11 cellular contexts compared by ENCODE assay signal in the genomic region with DNA sequence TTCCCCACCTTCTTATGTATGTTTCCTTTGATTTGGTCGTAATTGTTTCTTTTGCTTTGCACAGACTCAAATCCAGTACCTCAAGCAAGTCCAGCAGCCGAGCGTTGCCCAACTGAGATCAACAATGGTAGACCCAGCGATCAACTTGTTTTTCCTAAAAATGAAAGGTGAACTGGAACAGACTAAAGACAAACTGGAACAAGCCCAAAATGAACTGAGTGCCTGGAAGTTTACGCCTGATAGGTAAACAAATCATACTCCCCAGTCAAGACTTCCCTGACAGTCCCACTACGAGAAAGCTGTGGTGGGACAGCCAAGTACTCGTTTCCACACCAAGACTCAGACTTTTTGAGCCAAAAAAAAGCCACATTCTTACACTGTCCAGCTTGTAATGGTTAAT. TPM values are rescaled to one million over a fixed set of nuclear protein-coding genes. Genes with fewer than 3 reads are reported as not detected.
"Had no signal": no experiment of that assay in that cellular context is flagged by ENCODE, and none has a peak within 500 bp of the region (broad histone marks: within the 10 kb centered on the region; RNA-seq: fewer than 3 reads in every experiment).

No MANE protein-coding gene starts in this region.

RNA-seq across cellular contexts. Expression of gene PNLDC1, which starts 51.9 kb away (rescaled TPM):
- total RNA-seq: dermis microvascular lymphatic vessel endothelial cell, esophagus mucosa, gastrocnemius medialis, glomerular endothelial cell, kidney, lung microvascular endothelial cell, osteocyte, skeletal muscle tissue, temporal lobe, ureter, vagina had no signal
